35 cellular contexts compared by ENCODE assay signal in the genomic region with DNA sequence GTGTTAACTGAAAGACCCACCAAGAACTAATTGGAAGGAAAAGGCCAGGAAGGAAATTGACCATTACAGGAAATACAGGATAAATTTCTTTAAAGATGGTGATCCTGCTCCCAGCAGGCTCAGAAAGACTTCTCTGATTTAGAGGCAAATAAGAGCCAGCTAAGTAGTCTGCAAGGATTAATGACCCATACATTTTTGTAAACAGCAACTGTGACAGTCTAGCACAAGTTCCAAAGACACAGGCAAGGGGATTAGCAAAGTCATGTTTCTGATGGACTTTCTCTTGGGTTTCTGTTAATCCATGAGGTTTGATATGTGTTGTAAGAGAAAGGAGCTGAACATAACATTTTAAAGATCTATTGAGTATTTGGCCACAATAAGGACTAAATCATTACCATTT.
"Had no signal": no experiment of that assay in that cellular context is flagged by ENCODE, and none has a peak within 500 bp of the region (broad histone marks: within the 10 kb centered on the region; RNA-seq: fewer than 3 reads in every experiment).

No MANE protein-coding gene starts in this region.

- H3K36me3 Mint-ChIP-seq: activated CD4-positive, alpha-beta memory T cell treated with anti-CD3 and anti-CD28 coated beads for 36 hours; activated CD8-positive, alpha-beta memory T cell treated with anti-CD3 and anti-CD28 coated beads, Interleukin-2, amount 10 ng/mL, durations not matched to agents 7 days and 5 days; activated naive CD4-positive, alpha-beta T cell treated with anti-CD3 and anti-CD28 coated beads, Interleukin-2, amount 50 U/mL, for 24 hours; activated naive CD8-positive, alpha-beta T cell treated with anti-CD3 and anti-CD28 coated beads for 36 hours had no signal

- H3K9me3 ChIP-seq: adrenal gland, body of pancreas, esophagus muscularis mucosa, gastrocnemius medialis had no signal

- H3K9me3 Mint-ChIP-seq: activated CD4-positive, alpha-beta memory T cell treated with anti-CD3 and anti-CD28 coated beads for 36 hours; activated CD4-positive, alpha-beta T cell treated with anti-CD3 and anti-CD28 coated beads, Interleukin-2, amount 10 ng/mL, durations not matched to agents 24 days and 14 days; activated naive CD4-positive, alpha-beta T cell treated with anti-CD3 and anti-CD28 coated beads for 36 hours; activated naive CD4-positive, alpha-beta T cell treated with anti-CD3 and anti-CD28 coated beads, Interleukin-2, amount 50 U/mL, for 24 hours; activated naive CD8-positive, alpha-beta T cell treated with anti-CD3 and anti-CD28 coated beads for 36 hours; activated naive CD8-positive, alpha-beta T cell treated with anti-CD3 and anti-CD28 coated beads, Interleukin-2, amount 50 U/mL, for 24 hours; activated T-helper 1 cell treated with anti-CD3 and anti-CD28 coated beads, Interleukin-12 subunit alpha, Interleukin-12 subunit beta, Interleukin-2, Interleukin-4 antibody, amounts not matched to agents 30 ng/mL and 10 ng/mL and 1 ng/mL, durations not matched to agents 14 hours and 24 hours and 36 hours; activated T-helper 2 cell treated with anti-CD3 and anti-CD28 coated beads, Interferon-gamma antibody, Interleukin-2, Interleukin-4, amounts not matched to agents 10 μg/mL and 5 μg/mL and 100 μg/mL, durations not matched to agents 14 hours and 24 hours and 36 hours; T-helper 2 cell treated with Interferon-gamma antibody and Interleukin-4, amounts not matched to agents 5 μg/mL and 100 μg/mL, for 36 hours had no signal

- H3K27ac ChIP-seq: adrenal gland, body of pancreas, esophagus muscularis mucosa, foreskin keratinocyte, gastrocnemius medialis, heart left ventricle had no signal

- H3K27ac Mint-ChIP-seq: activated CD4-positive, alpha-beta memory T cell treated with anti-CD3 and anti-CD28 coated beads for 36 hours; activated CD4-positive, alpha-beta T cell treated with anti-CD3 and anti-CD28 coated beads for 36 hours; activated CD4-positive, alpha-beta T cell treated with anti-CD3 and anti-CD28 coated beads, Interleukin-2, amount 10 ng/mL, durations not matched to agents 24 days and 14 days; activated CD8-positive, alpha-beta memory T cell treated with anti-CD3 and anti-CD28 coated beads, Interleukin-2, amount 10 ng/mL, durations not matched to agents 7 days and 5 days; activated CD8-positive, alpha-beta T cell treated with anti-CD3 and anti-CD28 coated beads, Interleukin-2, amount 10 ng/mL, durations not matched to agents 7 days and 5 days; activated naive CD4-positive, alpha-beta T cell treated with anti-CD3 and anti-CD28 coated beads for 36 hours; activated naive CD4-positive, alpha-beta T cell treated with anti-CD3 and anti-CD28 coated beads, Interleukin-2, amount 50 U/mL, for 24 hours; activated naive CD8-positive, alpha-beta T cell treated with anti-CD3 and anti-CD28 coated beads for 36 hours; activated naive CD8-positive, alpha-beta T cell treated with anti-CD3 and anti-CD28 coated beads, Interleukin-2, amount 50 U/mL, for 24 hours; activated T-helper 1 cell treated with anti-CD3 and anti-CD28 coated beads, Interleukin-12 subunit alpha, Interleukin-12 subunit beta, Interleukin-2, Interleukin-4 antibody, amounts not matched to agents 30 ng/mL and 10 ng/mL and 1 ng/mL, durations not matched to agents 14 hours and 24 hours and 36 hours; activated T-helper 2 cell treated with anti-CD3 and anti-CD28 coated beads, Interferon-gamma antibody, Interleukin-2, Interleukin-4, amounts not matched to agents 10 μg/mL and 5 μg/mL and 100 μg/mL, durations not matched to agents 14 hours and 24 hours and 36 hours; effector memory CD8-positive, alpha-beta T cell; T-helper 17 cell; T-helper 2 cell treated with Interferon-gamma antibody and Interleukin-4, amounts not matched to agents 5 μg/mL and 100 μg/mL, for 36 hours had no signal

- DNase-seq: activated CD4-positive, alpha-beta memory T cell treated with anti-CD3 and anti-CD28 coated beads for 36 hours; activated CD4-positive, alpha-beta T cell treated with anti-CD3 and anti-CD28 coated beads for 36 hours; activated CD4-positive, alpha-beta T cell treated with anti-CD3 and anti-CD28 coated beads, Interleukin-2, amount 10 ng/mL, durations not matched to agents 24 days and 14 days; activated CD4-positive, CD25-positive, alpha-beta regulatory T cell; activated CD4-positive, CD25-positive, alpha-beta regulatory T cell treated with anti-CD3 and anti-CD28 coated beads, Interleukin-2, amount 50 U/mL, for 72 hours; activated CD8-positive, alpha-beta memory T cell treated with anti-CD3 and anti-CD28 coated beads, Interleukin-2, amount 10 ng/mL, durations not matched to agents 7 days and 5 days; activated CD8-positive, alpha-beta memory T cell treated with anti-CD3 and anti-CD28 coated beads, Interleukin-2, amount 50 U/mL, for 4 hours; activated CD8-positive, alpha-beta T cell treated with anti-CD3 and anti-CD28 coated beads, Interleukin-2, amount 10 ng/mL, durations not matched to agents 7 days and 5 days; activated effector memory CD4-positive, alpha-beta T cell treated with anti-CD3 and anti-CD28 coated beads, Interleukin-2, amount 50 U/mL, for 16 hours; activated naive CD4-positive, alpha-beta T cell treated with anti-CD3 and anti-CD28 coated beads for 36 hours; activated naive CD8-positive, alpha-beta T cell treated with anti-CD3 and anti-CD28 coated beads for 36 hours; activated naive CD8-positive, alpha-beta T cell treated with anti-CD3 and anti-CD28 coated beads, Interleukin-2, amount 50 U/mL, for 24 hours; activated T-cell treated with anti-CD3 and anti-CD28 coated beads, Interleukin-2, amount 50 U/mL, for 1 hour; activated T-cell treated with anti-CD3 and anti-CD28 coated beads, Interleukin-2, amount 50 U/mL, for 48 hours; adrenal gland; amygdala; aorta; body of pancreas; caudate nucleus; cortex of kidney; dermis blood vessel endothelial cell; effector CD4-positive, alpha-beta T cell; effector memory CD8-positive, alpha-beta T cell; erythroblast; foreskin keratinocyte; gastrocnemius medialis; glutamatergic neuron; heart left ventricle; T-helper 17 cell; T1000 had no signal

- ATAC-seq: activated CD4-positive, alpha-beta T cell treated with anti-CD3 and anti-CD28 coated beads for 36 hours; activated CD8-positive, alpha-beta memory T cell treated with anti-CD3 and anti-CD28 coated beads, Interleukin-2, amount 10 ng/mL, durations not matched to agents 7 days and 5 days; activated CD8-positive, alpha-beta T cell treated with anti-CD3 and anti-CD28 coated beads, Interleukin-2, amount 10 ng/mL, durations not matched to agents 7 days and 5 days; activated naive CD8-positive, alpha-beta T cell treated with anti-CD3 and anti-CD28 coated beads, Interleukin-2, amount 50 U/mL, for 24 hours; body of pancreas; effector memory CD8-positive, alpha-beta T cell; foreskin keratinocyte; gastrocnemius medialis; heart left ventricle; T-helper 17 cell had no signal

- H3K27me3 ChIP-seq: adrenal gland, body of pancreas, esophagus muscularis mucosa, foreskin keratinocyte, gastrocnemius medialis, heart left ventricle had no signal

- H3K4me3 ChIP-seq: adrenal gland, body of pancreas, esophagus muscularis mucosa, gastrocnemius medialis, heart left ventricle had no signal

- H3K27me3 Mint-ChIP-seq: activated CD4-positive, alpha-beta memory T cell treated with anti-CD3 and anti-CD28 coated beads for 36 hours; activated CD4-positive, alpha-beta T cell treated with anti-CD3 and anti-CD28 coated beads, Interleukin-2, amount 10 ng/mL, durations not matched to agents 24 days and 14 days; activated CD8-positive, alpha-beta memory T cell treated with anti-CD3 and anti-CD28 coated beads, Interleukin-2, amount 10 ng/mL, durations not matched to agents 7 days and 5 days; activated naive CD8-positive, alpha-beta T cell treated with anti-CD3 and anti-CD28 coated beads for 36 hours; effector memory CD8-positive, alpha-beta T cell; T-helper 17 cell had no signal

- H3K4me1 Mint-ChIP-seq: activated CD4-positive, alpha-beta T cell treated with anti-CD3 and anti-CD28 coated beads for 36 hours; activated CD4-positive, alpha-beta T cell treated with anti-CD3 and anti-CD28 coated beads, Interleukin-2, amount 10 ng/mL, durations not matched to agents 24 days and 14 days; activated CD8-positive, alpha-beta memory T cell treated with anti-CD3 and anti-CD28 coated beads, Interleukin-2, amount 10 ng/mL, durations not matched to agents 7 days and 5 days; activated naive CD4-positive, alpha-beta T cell treated with anti-CD3 and anti-CD28 coated beads, Interleukin-2, amount 50 U/mL, for 24 hours; activated naive CD8-positive, alpha-beta T cell treated with anti-CD3 and anti-CD28 coated beads for 36 hours; activated naive CD8-positive, alpha-beta T cell treated with anti-CD3 and anti-CD28 coated beads, Interleukin-2, amount 50 U/mL, for 24 hours; T-helper 17 cell had no signal

- H3K36me3 ChIP-seq: adrenal gland, esophagus muscularis mucosa, gastrocnemius medialis, heart left ventricle had no signal

- H3K4me3 Mint-ChIP-seq: activated CD4-positive, alpha-beta memory T cell treated with anti-CD3 and anti-CD28 coated beads for 36 hours; activated CD4-positive, alpha-beta T cell treated with anti-CD3 and anti-CD28 coated beads for 36 hours; activated CD4-positive, alpha-beta T cell treated with anti-CD3 and anti-CD28 coated beads, Interleukin-2, amount 10 ng/mL, durations not matched to agents 24 days and 14 days; activated CD8-positive, alpha-beta memory T cell treated with anti-CD3 and anti-CD28 coated beads, Interleukin-2, amount 10 ng/mL, durations not matched to agents 7 days and 5 days; activated CD8-positive, alpha-beta T cell treated with anti-CD3 and anti-CD28 coated beads, Interleukin-2, amount 10 ng/mL, durations not matched to agents 7 days and 5 days; activated naive CD4-positive, alpha-beta T cell treated with anti-CD3 and anti-CD28 coated beads for 36 hours; activated naive CD4-positive, alpha-beta T cell treated with anti-CD3 and anti-CD28 coated beads, Interleukin-2, amount 50 U/mL, for 24 hours; activated naive CD8-positive, alpha-beta T cell treated with anti-CD3 and anti-CD28 coated beads for 36 hours; activated naive CD8-positive, alpha-beta T cell treated with anti-CD3 and anti-CD28 coated beads, Interleukin-2, amount 50 U/mL, for 24 hours; activated T-helper 1 cell treated with anti-CD3 and anti-CD28 coated beads, Interleukin-12 subunit alpha, Interleukin-12 subunit beta, Interleukin-2, Interleukin-4 antibody, amounts not matched to agents 30 ng/mL and 10 ng/mL and 1 ng/mL, durations not matched to agents 14 hours and 24 hours and 36 hours; effector memory CD8-positive, alpha-beta T cell; T-helper 17 cell; T-helper 2 cell treated with Interferon-gamma antibody and Interleukin-4, amounts not matched to agents 5 μg/mL and 100 μg/mL, for 36 hours had no signal

- H3K4me1 ChIP-seq: adrenal gland, body of pancreas, esophagus muscularis mucosa, foreskin keratinocyte, gastrocnemius medialis, heart left ventricle had no signal
